Comparison of ENCODE assay signal across 1 cellular context in the genomic region with DNA sequence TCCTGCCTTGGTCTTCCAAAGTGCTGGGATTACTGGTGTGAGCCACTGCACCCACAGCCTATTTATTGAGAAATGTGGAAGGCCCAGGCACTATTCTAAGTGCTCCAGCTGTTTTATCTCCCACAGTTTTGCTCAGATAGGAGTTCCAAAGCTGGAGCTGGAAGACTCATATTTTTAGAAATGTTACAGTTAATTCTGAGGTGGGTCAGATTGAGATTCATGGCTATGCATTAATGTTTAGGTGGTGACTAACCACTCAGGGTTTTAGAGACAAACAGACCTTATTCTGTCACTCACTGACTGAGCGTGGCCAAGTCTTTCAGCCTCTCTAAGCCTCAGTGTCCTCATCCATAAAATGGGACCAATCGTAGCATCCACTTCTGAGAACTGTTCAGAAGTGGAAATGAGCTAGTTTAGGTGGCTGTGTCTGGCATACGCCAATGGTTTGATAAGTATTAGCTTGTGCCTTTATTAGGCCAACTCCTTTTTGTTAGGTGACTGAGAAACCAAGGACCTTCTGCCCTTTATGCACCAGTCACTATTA.
TF ChIP-seq lines count a peak whose summit lies in the region.

No MANE protein-coding gene starts in this region.

TF ChIP-seq in HepG2, 621 proteins besides CTCF, POLR2A, EP300 and RAD21:
- TF ChIP-seq ZKSCAN8 (CRISPR knock-in tag; IDR thresholded peaks at IDR 0.05; ENCODE audit: borderline replicate concordance) (no peak), CHD4 (IDR thresholded peaks at IDR 0.05; ENCODE audit: borderline replicate concordance, low read length) (peak; percentile 74; the same call in 1 of the 2 replicates), ZNF629 (CRISPR knock-in tag; conservative IDR thresholded peaks at IDR 0.05) (peak; percentile 94), ZMYM3 (CRISPR knock-in tag; IDR thresholded peaks at IDR 0.05) (0 out of 2 replicates have a peak, but pooled peaks have one; percentile 69)
TF ChIP-seq in HepG2: peak in this region for 3.
